ENCODE assay signal across 25 cellular contexts in genomic region chr2:61967262-61967661, GRCh38.
A peak's percentile ranks its signal among the peaks of the same experiment; 100 is the strongest.
DNase-seq lines count a peak whose midpoint lies in the region; FAIRE-seq and TF ChIP-seq lines count a peak whose summit lies in the region.
"Had no signal": no experiment of that assay in that cellular context is flagged by ENCODE, and none has a peak within 500 bp of the region (broad histone marks: within the 10 kb centered on the region; RNA-seq: fewer than 3 reads in every experiment).

No MANE protein-coding gene starts in this region.

- no peak for DNase-seq in D721Med (ENCODE audit: insufficient read length, low spot score)
- DNase-seq in adipocyte (ENCODE audit: low read depth), result peak; percentile 26
- DNase-seq in fibroblast of villous mesenchyme (ENCODE audit: low read depth), result peak; percentile 32
- no peak for DNase-seq in urothelium cell line (ENCODE audit: low spot score)
- DNase-seq in head of caudate nucleus, result no peak
- no peak for DNase-seq in activated CD8-positive, alpha-beta memory T cell treated with anti-CD3 and anti-CD28 coated beads, Interleukin-2, amount 50 U/mL, for 48 hours
- DNase-seq in HT-29 (ENCODE audit: low spot score), result no peak
- DNase-seq: activated CD4-positive, alpha-beta T cell treated with anti-CD3 and anti-CD28 coated beads, Interleukin-2, amount 10 ng/mL, durations not matched to agents 7 days and 5 days; activated naive CD4-positive, alpha-beta T cell treated with anti-CD3 and anti-CD28 coated beads for 36 hours; activated T-cell treated with anti-CD3 and anti-CD28 coated beads, Interleukin-2, amount 50 U/mL, for 72 hours; CD8-positive, alpha-beta memory T cell; central memory CD4-positive, alpha-beta T cell; foreskin keratinocyte; GM23248; immature natural killer cell; KBM-7; naive thymus-derived CD4-positive, alpha-beta T cell; NCI-H1436; NCI-H69; occipital lobe; trophoblast cell had no signal

- intact Hi-C loops in head of caudate nucleus (cut with DNase I), result no loop called here

- no peaks in the 10 kb centered on the region for H3K36me3 ChIP-seq in HEK293 (ENCODE audit: control insufficient read depth in 2 of 2, insufficient read depth in 1 of 2, low read length in 2 of 2)
- H3K36me3 ChIP-seq in adipocyte (ENCODE audit: control insufficient read depth, insufficient read depth, low read length, severe bottlenecking), result no peaks in the 10 kb centered on the region

- CTCF ChIA-PET in HEK293 (lab: Yijun Ruan, JAX), result interaction anchor here (0.7 kb wide), 1 partner anchor 51 kb away, joined by 5 read pairs; no protein-coding TSS in a partner anchor

- TF ChIP-seq CTCF in D721Med (IDR thresholded peaks at IDR 0.05; ENCODE audit: insufficient read depth, missing control alignments) (no peak), HEK293 (tag by site-specific recombination; IDR thresholded peaks at IDR 0.05) (no peak), fibroblast of villous mesenchyme (IDR thresholded peaks at IDR 0.05; ENCODE audit: insufficient read depth, low read depth, low read length) (no peak)

- H3K4me1 ChIP-seq in HEK293 (ENCODE audit: control insufficient read depth, insufficient read depth, low read length) (peaks cover 2% of the 10 kb centered on the region; the same call in 1 of the 2 replicates), adipocyte (ENCODE audit: control insufficient read depth, insufficient read depth, low read length) (peaks cover 8% of the 10 kb centered on the region)

- H3K4me3 ChIP-seq in HEK293 (ENCODE audit: low read depth, low read length) (no peak overlapping the region), adipocyte (ENCODE audit: low read length) (no peak overlapping the region), fibroblast of villous mesenchyme (ENCODE audit: low read depth, low read length) (no peak overlapping the region)
- H3K4me3 ChIP-seq: GM23248, hepatocyte, skin epidermis had no signal

- H3K27me3 ChIP-seq in adipocyte (replicated peaks; ENCODE audit: control insufficient read depth, insufficient read depth, low read length), result no peaks in the 10 kb centered on the region
- H3K27me3 ChIP-seq: foreskin keratinocyte, hepatocyte had no signal

- H3K9ac ChIP-seq in adipocyte (ENCODE audit: low read length), result no peak overlapping the region
- H3K9ac ChIP-seq: GM23248 had no signal

- POLR2A ChIA-PET in HEK293 (lab: Yijun Ruan, JAX), result no interaction called here

- peak; percentile 95 for FAIRE-seq in D721Med (lab: Jason Lieb, UNC)
- FAIRE-seq in urothelium cell line (lab: Jason Lieb, UNC), result no peak

- no peak overlapping the region for H3K27ac ChIP-seq in HEK293 (ENCODE audit: extremely low read depth, low read depth, low read length)
- H3K27ac ChIP-seq: foreskin keratinocyte, GM23248, hepatocyte, skin epidermis, VCaP had no signal

- H3K9me3 ChIP-seq in HEK293 (ENCODE audit: control insufficient read depth, insufficient read depth, low read depth, low read length) (no peaks in the 10 kb centered on the region), adipocyte (ENCODE audit: control insufficient read depth, low read length) (no peaks in the 10 kb centered on the region)

TF ChIP-seq in HEK293, 187 proteins besides CTCF, POLR2A, EP300 and RAD21:
- no peak for TF ChIP-seq ZNF214 (tag by site-specific recombination; IDR thresholded peaks at IDR 0.05; ENCODE audit: borderline replicate concordance)
- TF ChIP-seq, protein P1, sequence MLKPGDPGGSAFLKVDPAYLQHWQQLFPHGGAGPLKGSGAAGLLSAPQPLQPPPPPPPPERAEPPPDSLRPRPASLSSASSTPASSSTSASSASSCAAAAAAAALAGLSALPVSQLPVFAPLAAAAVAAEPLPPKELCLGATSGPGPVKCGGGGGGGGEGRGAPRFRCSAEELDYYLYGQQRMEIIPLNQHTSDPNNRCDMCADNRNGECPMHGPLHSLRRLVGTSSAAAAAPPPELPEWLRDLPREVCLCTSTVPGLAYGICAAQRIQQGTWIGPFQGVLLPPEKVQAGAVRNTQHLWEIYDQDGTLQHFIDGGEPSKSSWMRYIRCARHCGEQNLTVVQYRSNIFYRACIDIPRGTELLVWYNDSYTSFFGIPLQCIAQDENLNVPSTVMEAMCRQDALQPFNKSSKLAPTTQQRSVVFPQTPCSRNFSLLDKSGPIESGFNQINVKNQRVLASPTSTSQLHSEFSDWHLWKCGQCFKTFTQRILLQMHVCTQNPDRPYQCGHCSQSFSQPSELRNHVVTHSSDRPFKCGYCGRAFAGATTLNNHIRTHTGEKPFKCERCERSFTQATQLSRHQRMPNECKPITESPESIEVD (tag by site-specific recombination; IDR thresholded peaks at IDR 0.05), result 0 out of 2 replicates have a peak, but pooled peaks have one; percentile 14

Comparison
In these comparisons a context has a peak if more than half of its experiments do, and no peak if none do; other contexts are left out.
1. DNase-seq: peak in adipocyte (single experiment) and fibroblast of villous mesenchyme (single experiment); none in D721Med (single experiment), urothelium cell line (single experiment), head of caudate nucleus (0 of 42), activated CD8-positive, alpha-beta memory T cell treated with anti-CD3 and anti-CD28 coated beads, Interleukin-2, amount 50 U/mL, for 48 hours (single experiment) and HT-29 (single experiment).